Comparison of ENCODE assay signal across 20 cellular contexts in genomic region chr13:114095486-114095885, GRCh38. TPM values are rescaled to one million over a fixed set of nuclear protein-coding genes. Genes with fewer than 3 reads are reported as not detected.
A peak's percentile ranks its signal among the peaks of the same experiment; 100 is the strongest.
DNase-seq lines count a peak whose midpoint lies in the region; ATAC-seq and TF ChIP-seq lines count a peak whose summit lies in the region.
"Had no signal": no experiment of that assay in that cellular context is flagged by ENCODE, and none has a peak within 500 bp of the region (broad histone marks: within the 10 kb centered on the region; RNA-seq: fewer than 3 reads in every experiment).

No MANE protein-coding gene starts in this region.

- no peaks in the 10 kb centered on the region for H3K27me3 ChIP-seq in mesenchymal stem cell (ENCODE audit: control insufficient read depth in 1 of 2, insufficient read depth in 1 of 2, low read length in 2 of 2)
- H3K27me3 ChIP-seq in A673 (replicated peaks; ENCODE audit: insufficient read depth, low read depth, low read length, poor library complexity), result no peaks in the 10 kb centered on the region
- H3K27me3 ChIP-seq: tibial nerve had no signal

- peaks cover 54% of the 10 kb centered on the region for H3K36me3 Mint-ChIP-seq in T-helper 1 cell treated with Interleukin-12 subunit alpha and Interleukin-12 subunit beta and Interleukin-4 antibody, amounts not matched to agents 30 μg/mL and 1 μg/mL, for 36 hours (ENCODE audit: low read depth)

- no peak overlapping the region for H3K4me3 Mint-ChIP-seq in T-helper 1 cell treated with Interleukin-12 subunit alpha and Interleukin-12 subunit beta and Interleukin-4 antibody, amounts not matched to agents 30 μg/mL and 1 μg/mL, for 36 hours
- H3K4me3 Mint-ChIP-seq in stimulated activated naive CD8-positive, alpha-beta T cell treated with anti-CD3 and anti-CD28 coated beads, Interleukin-15, amount 100 ng/mL, for 72 hours, result no peak overlapping the region
- H3K4me3 Mint-ChIP-seq: B cell, H9 had no signal

- no TSS peak for BruUV-seq in A673 (replicated peaks; lab: Mats Ljungman, UMichigan)

- peak overlapping the region; percentile 45 for H4K8ac ChIP-seq in mesenchymal stem cell (ENCODE audit: low read length)

- H2BK12ac ChIP-seq in mesenchymal stem cell (ENCODE audit: low read length in 2 of 2), result peak overlapping the region in 1 of 2 experiments; percentile 10

- no peak overlapping the region for H2BK120ac ChIP-seq in mesenchymal stem cell (ENCODE audit: low read depth, low read length)

- H3K4ac ChIP-seq in mesenchymal stem cell (ENCODE audit: low read depth in 1 of 2, low read length in 2 of 2), result peak overlapping the region in 1 of 2 experiments; percentile 15

- H3K27me3 Mint-ChIP-seq in T-helper 1 cell treated with Interleukin-12 subunit alpha and Interleukin-12 subunit beta and Interleukin-4 antibody, amounts not matched to agents 30 μg/mL and 1 μg/mL, for 36 hours (ENCODE audit: low read depth), result no peaks in the 10 kb centered on the region
- no peaks in the 10 kb centered on the region for H3K27me3 Mint-ChIP-seq in stimulated activated naive CD8-positive, alpha-beta T cell treated with anti-CD3 and anti-CD28 coated beads, Interleukin-15, amount 100 ng/mL, for 72 hours
- H3K27me3 Mint-ChIP-seq: B cell had no signal

- peaks cover 26% of the 10 kb centered on the region for H3K4me1 Mint-ChIP-seq in T-helper 1 cell treated with Interleukin-12 subunit alpha and Interleukin-12 subunit beta and Interleukin-4 antibody, amounts not matched to agents 30 μg/mL and 1 μg/mL, for 36 hours (ENCODE audit: low read depth)
- peaks cover 65% of the 10 kb centered on the region for H3K4me1 Mint-ChIP-seq in stimulated activated naive CD8-positive, alpha-beta T cell treated with anti-CD3 and anti-CD28 coated beads, Interleukin-15, amount 100 ng/mL, for 72 hours

- H3K4me2 ChIP-seq in mesenchymal stem cell (ENCODE audit: low read length, poor library complexity, severe bottlenecking), result no peak overlapping the region

- peaks cover 1% of the 10 kb centered on the region for H3K79me1 ChIP-seq in mesenchymal stem cell (replicated peaks; ENCODE audit: low read length, poor library complexity, severe bottlenecking)

- H3K4me1 ChIP-seq in mesenchymal stem cell (ENCODE audit: control insufficient read depth, insufficient read depth, low read depth, low read length), result peaks cover 42% of the 10 kb centered on the region
- peaks cover 9% of the 10 kb centered on the region for H3K4me1 ChIP-seq in A673 (ENCODE audit: insufficient read depth, low read length, poor library complexity, severe bottlenecking)

- H2AFZ ChIP-seq in mesenchymal stem cell (ENCODE audit: low read depth, low read length), result no peak overlapping the region

- no peak overlapping the region for H4K91ac ChIP-seq in mesenchymal stem cell (ENCODE audit: low read length)

- WGBS in mesenchymal stem cell, result 96% methylated on average over 4 of the region's 4 CpGs

- peak overlapping the region; percentile 9 for H3K27ac Mint-ChIP-seq in T-helper 1 cell treated with Interleukin-12 subunit alpha and Interleukin-12 subunit beta and Interleukin-4 antibody, amounts not matched to agents 30 μg/mL and 1 μg/mL, for 36 hours
- no peak overlapping the region for H3K27ac Mint-ChIP-seq in stimulated activated naive CD8-positive, alpha-beta T cell treated with anti-CD3 and anti-CD28 coated beads, Interleukin-15, amount 100 ng/mL, for 72 hours
- H3K27ac Mint-ChIP-seq: B cell, H9 had no signal

- POLR2A ChIA-PET in A673 (lab: Charles Lee; ENCODE audit: low non-redundant PET), result no interaction called here

- H3K23ac ChIP-seq in mesenchymal stem cell (ENCODE audit: low read length in 2 of 2), result no peak overlapping the region

- no peak overlapping the region for H3K9ac ChIP-seq in mesenchymal stem cell (ENCODE audit: low read length)

- peaks cover 37% of the 10 kb centered on the region for H3K9me3 Mint-ChIP-seq in T-helper 1 cell treated with Interleukin-12 subunit alpha and Interleukin-12 subunit beta and Interleukin-4 antibody, amounts not matched to agents 30 μg/mL and 1 μg/mL, for 36 hours
- peaks cover 27 to 40% of the 10 kb centered on the region in 2 donors for H3K9me3 Mint-ChIP-seq in stimulated activated naive CD8-positive, alpha-beta T cell treated with anti-CD3 and anti-CD28 coated beads, Interleukin-15, amount 100 ng/mL, for 72 hours

- intact Hi-C loops in A673 (cut with micrococcal nuclease; ENCODE audit: unreplicated experiment), result no loop called here

- H3K27ac ChIP-seq in mesenchymal stem cell (ENCODE audit: low read length, poor library complexity, severe bottlenecking) (no peak overlapping the region), A673 (ENCODE audit: low read depth, low read length, poor library complexity, severe bottlenecking) (no peak overlapping the region)
- H3K27ac ChIP-seq: 22Rv1, tibial nerve had no signal

- H2BK5ac ChIP-seq in mesenchymal stem cell (ENCODE audit: low read depth, low read length, poor library complexity, severe bottlenecking), result no peak overlapping the region

- H3K36me3 ChIP-seq in mesenchymal stem cell (ENCODE audit: control insufficient read depth in 1 of 2, insufficient read depth in 2 of 2, low read depth in 1 of 2, low read length in 2 of 2), result peaks cover 3 to 29% of the 10 kb centered on the region in 2 experiments
- no peaks in the 10 kb centered on the region for H3K36me3 ChIP-seq in A673 (ENCODE audit: insufficient read depth, low read length, poor library complexity, severe bottlenecking)
- H3K36me3 ChIP-seq: tibial nerve had no signal

- ATAC-seq in stimulated activated naive CD8-positive, alpha-beta T cell treated with anti-CD3 and anti-CD28 coated beads, Interleukin-15, Interleukin-2, amounts not matched to agents 100 U/mL and 50 U/mL, for 24 hours, result no peak
- ATAC-seq in stimulated activated naive CD8-positive, alpha-beta T cell treated with anti-CD3 and anti-CD28 coated beads, Interleukin-15, amount 100 ng/mL, for 72 hours, result no peak
- ATAC-seq: left ventricle myocardium superior, right cardiac atrium, Right ventricle myocardium inferior had no signal

- H2BK15ac ChIP-seq in mesenchymal stem cell (ENCODE audit: low read depth, poor library complexity, severe bottlenecking), result no peak overlapping the region

- peak overlapping the region; percentile 14 for H2AK5ac ChIP-seq in mesenchymal stem cell (ENCODE audit: low read length, severe bottlenecking)

- CTCF ChIA-PET in A673 (lab: Charles Lee), result no interaction called here

- no peak for TF ChIP-seq CTCF in A673 (conservative IDR thresholded peaks at IDR 0.05; ENCODE audit: low read depth, low read length)

- no peak overlapping the region for H3K14ac ChIP-seq in mesenchymal stem cell (ENCODE audit: low read length in 2 of 2)

- H3K4me3 ChIP-seq in mesenchymal stem cell (ENCODE audit: insufficient read depth in 1 of 2, low read depth in 1 of 2, low read length in 2 of 2) (no peak overlapping the region), A673 (ENCODE audit: low read depth, low read length, poor library complexity, severe bottlenecking) (no peak overlapping the region)
- H3K4me3 ChIP-seq: tibial nerve had no signal

- no peak overlapping the region for H3K18ac ChIP-seq in mesenchymal stem cell (ENCODE audit: low read depth in 1 of 2, low read length in 2 of 2)

- H3K9me3 ChIP-seq in mesenchymal stem cell (ENCODE audit: control insufficient read depth, low read length) (peaks cover 8% of the 10 kb centered on the region), A673 (ENCODE audit: low read depth, low read length, poor library complexity, severe bottlenecking) (peaks cover 5% of the 10 kb centered on the region)

- DNase-seq in T-helper 1 cell (no peak), mesenchymal stem cell (no peak), A673 (ENCODE audit: low spot score) (no peak), C1 segment of cervical spinal cord (lab: John Stamatoyannopoulos, UW) (no peak), AG08395 (ENCODE audit: low spot score) (no peak)
- DNase-seq in stimulated activated naive CD8-positive, alpha-beta T cell treated with anti-CD3 and anti-CD28 coated beads, Interleukin-15, Interleukin-2, amounts not matched to agents 100 U/mL and 50 U/mL, for 24 hours, result peak; percentile 3
- DNase-seq in stimulated activated naive CD8-positive, alpha-beta T cell treated with anti-CD3 and anti-CD28 coated beads, Interleukin-15, amount 100 ng/mL, for 72 hours, result no peak
- DNase-seq: H9; left ventricle myocardium superior; NCI-H1105 treated with DMSO at 0.1 percent for 48 hours; NCI-H2107; NCI-H524; occipital lobe; stimulated activated CD4-positive, alpha-beta T cell treated with anti-CD3 and anti-CD28 coated beads, Interleukin-15, amount 100 ng/mL, for 24 hours had no signal

RNA-seq across cellular contexts. Expression of gene RASA3, which starts 36.9 kb away (rescaled TPM):
- 44.2 TPM for polyA plus RNA-seq in mesenchymal stem cell (2013, experiment 1 of 2)
- 43.9 TPM for polyA plus RNA-seq in mesenchymal stem cell (2013, experiment 2 of 2)
- total RNA-seq in A673 (2021), result 22.1 and 24.1 TPM in 2 replicates
